ENCODE assay signal across 1 cellular context in the genomic region with DNA sequence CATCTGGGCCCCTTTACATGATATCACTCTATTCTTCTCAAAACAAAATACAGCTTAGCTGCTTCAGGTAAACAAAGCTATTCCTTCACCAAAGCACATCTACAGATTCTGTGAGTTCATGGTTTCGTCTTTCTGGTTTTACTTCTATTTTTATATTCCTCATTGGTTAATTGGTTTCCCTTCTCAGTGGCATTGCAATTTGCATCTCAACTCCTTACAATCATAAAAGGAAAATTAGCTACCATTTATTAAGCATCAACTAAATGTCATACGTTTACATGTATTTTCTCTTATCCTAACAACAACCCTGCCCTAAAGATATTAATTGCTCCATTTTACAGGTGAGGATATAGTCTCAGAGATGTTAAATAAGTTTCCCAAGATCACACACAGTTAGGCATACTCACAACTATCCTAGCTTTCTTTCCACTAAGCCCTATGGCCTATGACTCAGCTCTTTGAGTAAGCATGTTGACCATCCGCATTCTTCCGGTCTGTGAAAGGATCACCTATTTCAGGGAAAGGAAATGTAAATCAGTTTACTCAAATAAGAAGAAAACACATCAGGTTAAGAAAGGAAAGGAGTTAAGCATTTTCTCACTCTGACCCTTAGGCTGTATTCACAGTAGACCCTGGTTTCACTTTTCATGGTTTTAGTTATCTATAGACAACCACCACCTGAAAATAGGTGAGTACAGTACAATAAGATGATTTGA.
TF ChIP-seq lines count a peak whose summit lies in the region.

No MANE protein-coding gene starts in this region.

TF ChIP-seq in HepG2, 621 proteins besides CTCF, POLR2A, EP300 and RAD21 (continued from another document and continues in another):
- TF ChIP-seq, protein P1, sequence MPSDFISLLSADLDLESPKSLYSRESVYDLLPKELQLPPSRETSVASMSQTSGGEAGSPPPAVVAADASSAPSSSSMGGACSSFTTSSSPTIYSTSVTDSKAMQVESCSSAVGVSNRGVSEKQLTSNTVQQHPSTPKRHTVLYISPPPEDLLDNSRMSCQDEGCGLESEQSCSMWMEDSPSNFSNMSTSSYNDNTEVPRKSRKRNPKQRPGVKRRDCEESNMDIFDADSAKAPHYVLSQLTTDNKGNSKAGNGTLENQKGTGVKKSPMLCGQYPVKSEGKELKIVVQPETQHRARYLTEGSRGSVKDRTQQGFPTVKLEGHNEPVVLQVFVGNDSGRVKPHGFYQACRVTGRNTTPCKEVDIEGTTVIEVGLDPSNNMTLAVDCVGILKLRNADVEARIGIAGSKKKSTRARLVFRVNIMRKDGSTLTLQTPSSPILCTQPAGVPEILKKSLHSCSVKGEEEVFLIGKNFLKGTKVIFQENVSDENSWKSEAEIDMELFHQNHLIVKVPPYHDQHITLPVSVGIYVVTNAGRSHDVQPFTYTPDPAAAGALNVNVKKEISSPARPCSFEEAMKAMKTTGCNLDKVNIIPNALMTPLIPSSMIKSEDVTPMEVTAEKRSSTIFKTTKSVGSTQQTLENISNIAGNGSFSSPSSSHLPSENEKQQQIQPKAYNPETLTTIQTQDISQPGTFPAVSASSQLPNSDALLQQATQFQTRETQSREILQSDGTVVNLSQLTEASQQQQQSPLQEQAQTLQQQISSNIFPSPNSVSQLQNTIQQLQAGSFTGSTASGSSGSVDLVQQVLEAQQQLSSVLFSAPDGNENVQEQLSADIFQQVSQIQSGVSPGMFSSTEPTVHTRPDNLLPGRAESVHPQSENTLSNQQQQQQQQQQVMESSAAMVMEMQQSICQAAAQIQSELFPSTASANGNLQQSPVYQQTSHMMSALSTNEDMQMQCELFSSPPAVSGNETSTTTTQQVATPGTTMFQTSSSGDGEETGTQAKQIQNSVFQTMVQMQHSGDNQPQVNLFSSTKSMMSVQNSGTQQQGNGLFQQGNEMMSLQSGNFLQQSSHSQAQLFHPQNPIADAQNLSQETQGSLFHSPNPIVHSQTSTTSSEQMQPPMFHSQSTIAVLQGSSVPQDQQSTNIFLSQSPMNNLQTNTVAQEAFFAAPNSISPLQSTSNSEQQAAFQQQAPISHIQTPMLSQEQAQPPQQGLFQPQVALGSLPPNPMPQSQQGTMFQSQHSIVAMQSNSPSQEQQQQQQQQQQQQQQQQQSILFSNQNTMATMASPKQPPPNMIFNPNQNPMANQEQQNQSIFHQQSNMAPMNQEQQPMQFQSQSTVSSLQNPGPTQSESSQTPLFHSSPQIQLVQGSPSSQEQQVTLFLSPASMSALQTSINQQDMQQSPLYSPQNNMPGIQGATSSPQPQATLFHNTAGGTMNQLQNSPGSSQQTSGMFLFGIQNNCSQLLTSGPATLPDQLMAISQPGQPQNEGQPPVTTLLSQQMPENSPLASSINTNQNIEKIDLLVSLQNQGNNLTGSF (CRISPR knock-in tag; IDR thresholded peaks at IDR 0.05): no peak
- TF ChIP-seq GATAD1 (CRISPR knock-in tag; IDR thresholded peaks at IDR 0.05) (no peak), ZNF256 (CRISPR knock-in tag; conservative IDR thresholded peaks at IDR 0.05) (no peak), MEIS1 (CRISPR knock-in tag; IDR thresholded peaks at IDR 0.05; ENCODE audit: borderline replicate concordance) (no peak), EZH2 (conservative IDR thresholded peaks at IDR 0.05; ENCODE audit: low read depth, low read length) (no peak), ZIK1 (CRISPR knock-in tag; IDR thresholded peaks at IDR 0.05; ENCODE audit: borderline replicate concordance, low read depth) (no peak), CBFB (CRISPR knock-in tag; IDR thresholded peaks at IDR 0.05) (no peak), SATB2 (CRISPR knock-in tag; IDR thresholded peaks at IDR 0.05) (no peak), ZNF329 (CRISPR knock-in tag; IDR thresholded peaks at IDR 0.05; ENCODE audit: low read depth) (no peak), ASH2L (IDR thresholded peaks at IDR 0.05; ENCODE audit: insufficient read length, low read depth, low read length) (no peak), SSRP1 (CRISPR knock-in tag; IDR thresholded peaks at IDR 0.05) (no peak), RXRB (CRISPR knock-in tag; IDR thresholded peaks at IDR 0.05; ENCODE audit: borderline replicate concordance) (0 out of 2 replicates have a peak, but pooled peaks have one; percentile 29), PRMT3 (CRISPR knock-in tag; IDR thresholded peaks at IDR 0.05; ENCODE audit: borderline replicate concordance, low read depth) (no peak), XRCC5 (optimal IDR thresholded peaks at IDR 0.05; ENCODE audit: low read length) (no peak), MTA1 (CRISPR knock-in tag; IDR thresholded peaks at IDR 0.05; ENCODE audit: borderline replicate concordance) (no peak), ZNF260 (CRISPR knock-in tag; IDR thresholded peaks at IDR 0.05; ENCODE audit: borderline replicate concordance, low read depth) (no peak), GPN1 (CRISPR knock-in tag; IDR thresholded peaks at IDR 0.05; ENCODE audit: borderline replicate concordance) (no peak), ZNF839 (CRISPR knock-in tag; IDR thresholded peaks at IDR 0.05; ENCODE audit: borderline replicate concordance) (no peak), FOXM1 (CRISPR knock-in tag; IDR thresholded peaks at IDR 0.05) (no peak), ZNF20 (CRISPR knock-in tag; IDR thresholded peaks at IDR 0.05) (no peak), ZSCAN31 (CRISPR knock-in tag; IDR thresholded peaks at IDR 0.05; ENCODE audit: low read depth) (no peak), MXD4 (CRISPR knock-in tag; IDR thresholded peaks at IDR 0.05) (no peak), ZBTB42 (CRISPR knock-in tag; IDR thresholded peaks at IDR 0.05) (no peak), SETDB1 (CRISPR knock-in tag; IDR thresholded peaks at IDR 0.05; ENCODE audit: borderline replicate concordance) (no peak), KLF11 (CRISPR knock-in tag; IDR thresholded peaks at IDR 0.05) (no peak), TEAD3 (CRISPR knock-in tag; optimal IDR thresholded peaks at IDR 0.05; ENCODE audit: borderline replicate concordance) (peak; percentile 72), MED8 (CRISPR knock-in tag; IDR thresholded peaks at IDR 0.05; ENCODE audit: insufficient replicate concordance) (no peak), ZNF552 (CRISPR knock-in tag; IDR thresholded peaks at IDR 0.05; ENCODE audit: borderline replicate concordance) (no peak), RBM39 (IDR thresholded peaks at IDR 0.05; ENCODE audit: low read depth, low read length, poor library complexity, severe bottlenecking) (no peak), CEBPB (IDR thresholded peaks at IDR 0.05; ENCODE audit: borderline replicate concordance, low read depth, low read length) (no peak), GABPB1 (CRISPR knock-in tag; IDR thresholded peaks at IDR 0.05) (peak; percentile 57; the same call in 1 of the 2 replicates), ZNF557 (CRISPR knock-in tag; IDR thresholded peaks at IDR 0.05) (peak; percentile 97), BRD4 (CRISPR knock-in tag; IDR thresholded peaks at IDR 0.05) (no peak)
- TF ChIP-seq, protein P2, sequence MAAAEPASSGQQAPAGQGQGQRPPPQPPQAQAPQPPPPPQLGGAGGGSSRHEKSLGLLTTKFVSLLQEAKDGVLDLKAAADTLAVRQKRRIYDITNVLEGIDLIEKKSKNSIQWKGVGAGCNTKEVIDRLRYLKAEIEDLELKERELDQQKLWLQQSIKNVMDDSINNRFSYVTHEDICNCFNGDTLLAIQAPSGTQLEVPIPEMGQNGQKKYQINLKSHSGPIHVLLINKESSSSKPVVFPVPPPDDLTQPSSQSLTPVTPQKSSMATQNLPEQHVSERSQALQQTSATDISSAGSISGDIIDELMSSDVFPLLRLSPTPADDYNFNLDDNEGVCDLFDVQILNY (CRISPR knock-in tag; conservative IDR thresholded peaks at IDR 0.05): no peak
- TF ChIP-seq, protein P3, sequence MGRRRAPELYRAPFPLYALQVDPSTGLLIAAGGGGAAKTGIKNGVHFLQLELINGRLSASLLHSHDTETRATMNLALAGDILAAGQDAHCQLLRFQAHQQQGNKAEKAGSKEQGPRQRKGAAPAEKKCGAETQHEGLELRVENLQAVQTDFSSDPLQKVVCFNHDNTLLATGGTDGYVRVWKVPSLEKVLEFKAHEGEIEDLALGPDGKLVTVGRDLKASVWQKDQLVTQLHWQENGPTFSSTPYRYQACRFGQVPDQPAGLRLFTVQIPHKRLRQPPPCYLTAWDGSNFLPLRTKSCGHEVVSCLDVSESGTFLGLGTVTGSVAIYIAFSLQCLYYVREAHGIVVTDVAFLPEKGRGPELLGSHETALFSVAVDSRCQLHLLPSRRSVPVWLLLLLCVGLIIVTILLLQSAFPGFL (CRISPR knock-in tag; IDR thresholded peaks at IDR 0.05): no peak
- TF ChIP-seq, protein P4, sequence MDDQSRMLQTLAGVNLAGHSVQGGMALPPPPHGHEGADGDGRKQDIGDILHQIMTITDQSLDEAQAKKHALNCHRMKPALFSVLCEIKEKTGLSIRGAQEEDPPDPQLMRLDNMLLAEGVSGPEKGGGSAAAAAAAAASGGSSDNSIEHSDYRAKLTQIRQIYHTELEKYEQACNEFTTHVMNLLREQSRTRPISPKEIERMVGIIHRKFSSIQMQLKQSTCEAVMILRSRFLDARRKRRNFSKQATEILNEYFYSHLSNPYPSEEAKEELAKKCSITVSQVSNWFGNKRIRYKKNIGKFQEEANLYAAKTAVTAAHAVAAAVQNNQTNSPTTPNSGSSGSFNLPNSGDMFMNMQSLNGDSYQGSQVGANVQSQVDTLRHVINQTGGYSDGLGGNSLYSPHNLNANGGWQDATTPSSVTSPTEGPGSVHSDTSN (CRISPR knock-in tag; IDR thresholded peaks at IDR 0.05; ENCODE audit: borderline replicate concordance): no peak
- TF ChIP-seq, protein P5, sequence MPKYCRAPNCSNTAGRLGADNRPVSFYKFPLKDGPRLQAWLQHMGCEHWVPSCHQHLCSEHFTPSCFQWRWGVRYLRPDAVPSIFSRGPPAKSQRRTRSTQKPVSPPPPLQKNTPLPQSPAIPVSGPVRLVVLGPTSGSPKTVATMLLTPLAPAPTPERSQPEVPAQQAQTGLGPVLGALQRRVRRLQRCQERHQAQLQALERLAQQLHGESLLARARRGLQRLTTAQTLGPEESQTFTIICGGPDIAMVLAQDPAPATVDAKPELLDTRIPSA (CRISPR knock-in tag; IDR thresholded peaks at IDR 0.05; ENCODE audit: borderline replicate concordance): no peak
- TF ChIP-seq, protein P6, sequence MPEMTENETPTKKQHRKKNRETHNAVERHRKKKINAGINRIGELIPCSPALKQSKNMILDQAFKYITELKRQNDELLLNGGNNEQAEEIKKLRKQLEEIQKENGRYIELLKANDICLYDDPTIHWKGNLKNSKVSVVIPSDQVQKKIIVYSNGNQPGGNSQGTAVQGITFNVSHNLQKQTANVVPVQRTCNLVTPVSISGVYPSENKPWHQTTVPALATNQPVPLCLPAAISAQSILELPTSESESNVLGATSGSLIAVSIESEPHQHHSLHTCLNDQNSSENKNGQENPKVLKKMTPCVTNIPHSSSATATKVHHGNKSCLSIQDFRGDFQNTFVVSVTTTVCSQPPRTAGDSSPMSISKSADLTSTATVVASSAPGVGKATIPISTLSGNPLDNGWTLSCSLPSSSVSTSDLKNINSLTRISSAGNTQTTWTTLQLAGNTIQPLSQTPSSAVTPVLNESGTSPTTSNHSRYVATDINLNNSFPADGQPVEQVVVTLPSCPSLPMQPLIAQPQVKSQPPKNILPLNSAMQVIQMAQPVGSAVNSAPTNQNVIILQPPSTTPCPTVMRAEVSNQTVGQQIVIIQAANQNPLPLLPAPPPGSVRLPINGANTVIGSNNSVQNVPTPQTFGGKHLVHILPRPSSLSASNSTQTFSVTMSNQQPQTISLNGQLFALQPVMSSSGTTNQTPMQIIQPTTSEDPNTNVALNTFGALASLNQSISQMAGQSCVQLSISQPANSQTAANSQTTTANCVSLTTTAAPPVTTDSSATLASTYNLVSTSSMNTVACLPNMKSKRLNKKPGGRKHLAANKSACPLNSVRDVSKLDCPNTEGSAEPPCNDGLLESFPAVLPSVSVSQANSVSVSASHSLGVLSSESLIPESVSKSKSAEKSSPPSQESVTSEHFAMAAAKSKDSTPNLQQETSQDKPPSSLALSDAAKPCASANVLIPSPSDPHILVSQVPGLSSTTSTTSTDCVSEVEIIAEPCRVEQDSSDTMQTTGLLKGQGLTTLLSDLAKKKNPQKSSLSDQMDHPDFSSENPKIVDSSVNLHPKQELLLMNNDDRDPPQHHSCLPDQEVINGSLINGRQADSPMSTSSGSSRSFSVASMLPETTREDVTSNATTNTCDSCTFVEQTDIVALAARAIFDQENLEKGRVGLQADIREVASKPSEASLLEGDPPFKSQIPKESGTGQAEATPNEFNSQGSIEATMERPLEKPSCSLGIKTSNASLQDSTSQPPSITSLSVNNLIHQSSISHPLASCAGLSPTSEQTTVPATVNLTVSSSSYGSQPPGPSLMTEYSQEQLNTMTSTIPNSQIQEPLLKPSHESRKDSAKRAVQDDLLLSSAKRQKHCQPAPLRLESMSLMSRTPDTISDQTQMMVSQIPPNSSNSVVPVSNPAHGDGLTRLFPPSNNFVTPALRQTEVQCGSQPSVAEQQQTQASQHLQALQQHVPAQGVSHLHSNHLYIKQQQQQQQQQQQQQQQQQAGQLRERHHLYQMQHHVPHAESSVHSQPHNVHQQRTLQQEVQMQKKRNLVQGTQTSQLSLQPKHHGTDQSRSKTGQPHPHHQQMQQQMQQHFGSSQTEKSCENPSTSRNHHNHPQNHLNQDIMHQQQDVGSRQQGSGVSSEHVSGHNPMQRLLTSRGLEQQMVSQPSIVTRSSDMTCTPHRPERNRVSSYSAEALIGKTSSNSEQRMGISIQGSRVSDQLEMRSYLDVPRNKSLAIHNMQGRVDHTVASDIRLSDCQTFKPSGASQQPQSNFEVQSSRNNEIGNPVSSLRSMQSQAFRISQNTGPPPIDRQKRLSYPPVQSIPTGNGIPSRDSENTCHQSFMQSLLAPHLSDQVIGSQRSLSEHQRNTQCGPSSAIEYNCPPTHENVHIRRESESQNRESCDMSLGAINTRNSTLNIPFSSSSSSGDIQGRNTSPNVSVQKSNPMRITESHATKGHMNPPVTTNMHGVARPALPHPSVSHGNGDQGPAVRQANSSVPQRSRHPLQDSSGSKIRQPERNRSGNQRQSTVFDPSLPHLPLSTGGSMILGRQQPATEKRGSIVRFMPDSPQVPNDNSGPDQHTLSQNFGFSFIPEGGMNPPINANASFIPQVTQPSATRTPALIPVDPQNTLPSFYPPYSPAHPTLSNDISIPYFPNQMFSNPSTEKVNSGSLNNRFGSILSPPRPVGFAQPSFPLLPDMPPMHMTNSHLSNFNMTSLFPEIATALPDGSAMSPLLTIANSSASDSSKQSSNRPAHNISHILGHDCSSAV (CRISPR knock-in tag; IDR thresholded peaks at IDR 0.05; ENCODE audit: borderline replicate concordance): no peak
- TF ChIP-seq, protein P7, sequence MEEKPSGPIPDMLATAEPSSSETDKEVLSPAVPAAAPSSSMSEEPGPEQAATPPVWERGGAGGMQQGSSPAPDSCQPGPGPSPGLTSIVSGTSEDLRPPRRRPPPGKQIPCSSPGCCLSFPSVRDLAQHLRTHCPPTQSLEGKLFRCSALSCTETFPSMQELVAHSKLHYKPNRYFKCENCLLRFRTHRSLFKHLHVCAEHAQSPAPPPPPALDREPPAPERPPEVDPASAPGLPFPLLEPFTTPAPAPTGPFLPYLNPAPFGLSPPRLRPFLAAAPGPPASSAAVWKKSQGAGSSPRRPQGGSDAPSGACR (CRISPR knock-in tag; IDR thresholded peaks at IDR 0.05): no peak
